1 cellular context compared by ENCODE assay signal in genomic region chr9:108053555-108054061, GRCh38.
TF ChIP-seq lines count a peak whose summit lies in the region.

No MANE protein-coding gene starts in this region.

TF ChIP-seq in GM23338, 12 proteins besides CTCF, POLR2A, EP300 and RAD21 (continued from another document):
- TF ChIP-seq REST (IDR thresholded peaks at IDR 0.05; ENCODE audit: unreplicated experiment) (no peak), ZNF114 (CRISPR knock-in tag; IDR thresholded peaks at IDR 0.05) (no peak), EZH2phosphoT487 (IDR thresholded peaks at IDR 0.05; ENCODE audit: unreplicated experiment) (no peak), ETS1 (IDR thresholded peaks at IDR 0.05) (no peak), EZH2 (IDR thresholded peaks at IDR 0.05; ENCODE audit: low read depth, unreplicated experiment) (no peak), STAT1 (IDR thresholded peaks at IDR 0.05; ENCODE audit: unreplicated experiment) (no peak), ZNF331 (CRISPR knock-in tag; IDR thresholded peaks at IDR 0.05; ENCODE audit: low read depth) (no peak), CREB1 (CRISPR knock-in tag; IDR thresholded peaks at IDR 0.05; ENCODE audit: low read depth) (no peak)
TF ChIP-seq in GM23338: peak in this region for 0.
